5 cellular contexts compared by ENCODE assay signal in the genomic region with DNA sequence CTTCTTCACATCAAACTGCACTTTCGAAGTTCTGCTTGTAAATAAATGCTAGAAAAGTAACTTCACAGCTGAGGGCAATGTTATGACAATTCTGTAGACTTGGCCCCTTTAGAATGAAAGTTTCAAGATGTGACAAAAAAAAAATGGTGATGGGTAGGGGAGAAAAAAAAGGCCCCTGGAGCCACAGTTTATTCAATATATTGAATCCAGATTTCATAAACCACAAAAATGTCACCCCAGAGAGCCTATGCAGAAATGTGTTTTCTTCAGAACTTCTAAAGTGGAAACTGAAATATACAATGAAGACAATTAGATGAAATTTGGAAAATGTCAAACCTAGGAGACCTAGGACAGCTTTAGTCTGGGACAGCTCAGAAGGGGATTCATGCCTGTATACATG.
"Had no signal": no experiment of that assay in that cellular context is flagged by ENCODE, and none has a peak within 500 bp of the region (broad histone marks: within the 10 kb centered on the region; RNA-seq: fewer than 3 reads in every experiment).

No MANE protein-coding gene starts in this region.

- H2AFZ ChIP-seq: GM23338 had no signal

- H3K4me2 ChIP-seq: GM23338 had no signal

- ATAC-seq: GM23338, K562 had no signal

- DNase-seq: H9, HCEC 1CT, IMR-90 had no signal

- H3K4me3 ChIP-seq: GM23338, K562 had no signal
